ENCODE assay signal across 8 cellular contexts in genomic region chr14:60331201-60332045, GRCh38.
DNase-seq lines count a peak whose midpoint lies in the region; ATAC-seq and TF ChIP-seq lines count a peak whose summit lies in the region.

No MANE protein-coding gene starts in this region.

- intact Hi-C loops in left colon (cut with DNase I, micrococcal nuclease) = no loop called here

- ATAC-seq in GM18520 (IDR thresholded peaks at IDR 0.05; ENCODE audit: unreplicated experiment) (peak; percentile 45), HG03045 (IDR thresholded peaks at IDR 0.05; ENCODE audit: unreplicated experiment) (peak; percentile 76), left colon (peak; percentile 87)

- H3K27ac ChIP-seq in VCaP = no peak overlapping the region

- peak overlapping the region; percentile 29 to 39 for H3K4me3 ChIP-seq in cardiac fibroblast (replicated peaks in 1 of 2; ENCODE audit: low read depth in 2 of 2, low read length in 2 of 2)

- in situ Hi-C loops in ACHN (cut with HindIII; ENCODE audit: low pct_ligation_motif_present, low pct_unique_long_range_greater_than_20kb, low sequenced_read_pairs) = no loop called here

- TF ChIP-seq CTCF in VCaP (conservative IDR thresholded peaks at IDR 0.05) (peak; percentile 56), cardiac fibroblast (IDR thresholded peaks at IDR 0.05; ENCODE audit: low read depth, low read length) (peak; percentile 70)

- DNase-seq in ACHN = peak; percentile 69
- DNase-seq in NCI-H2081 treated with DMSO at 0.1 percent for 48 hours (lab: John Stamatoyannopoulos, UW) = peak; percentile 59
- peak; percentile 53 to 62 for DNase-seq in cardiac fibroblast (ENCODE audit: low read depth in 2 of 2)
- DNase-seq in left colon = peak; percentile 60 to 79
- peak; percentile 84 to 85 for DNase-seq in stimulated activated CD4-positive, alpha-beta T cell treated with anti-CD3 and anti-CD28 coated beads, Interleukin-2, amount 100 ng/mL, for 24 hours
